19 cellular contexts compared by ENCODE assay signal in genomic region chr4:121988950-121989349, GRCh38. TPM values are rescaled to one million over a fixed set of nuclear protein-coding genes. Genes with fewer than 3 reads are reported as not detected.
"Had no signal": no experiment of that assay in that cellular context is flagged by ENCODE, and none has a peak within 500 bp of the region (broad histone marks: within the 10 kb centered on the region; RNA-seq: fewer than 3 reads in every experiment).

No MANE protein-coding gene starts in this region.

- H3K9ac ChIP-seq: KMS-11, SK-N-SH had no signal

- FAIRE-seq: HepG2, RCC 7860 had no signal

- ATAC-seq: HepG2 had no signal

- DNase-seq: Kasumi-1, MM.1S, NCI-H1092 treated with DMSO at 0.1 percent for 48 hours, NCI-H1436, NCI-H187, NCI-H2029, NCI-H2081 treated with DMSO at 0.1 percent for 48 hours, NCI-H2171, NCI-H226, NCI-H446, NCI-H510A, NCI-H524 treated with DMSO at 0.1 percent for 48 hours, NCI-H774, SK-N-SH, SW 1271 had no signal

- H3K27ac ChIP-seq: KMS-11, RWPE1 had no signal

- H3K9me3 ChIP-seq: SK-N-SH had no signal

- H3K4me2 ChIP-seq: KMS-11, SK-N-SH had no signal

RNA-seq across cellular contexts. Expression of gene TRPC3, which starts 37.1 kb away (rescaled TPM):
- total RNA-seq: HepG2 had no signal
- polyA plus RNA-seq: HepG2, SK-N-SH had no signal
